Comparison of ENCODE assay signal across 1 cellular context in the genomic region with DNA sequence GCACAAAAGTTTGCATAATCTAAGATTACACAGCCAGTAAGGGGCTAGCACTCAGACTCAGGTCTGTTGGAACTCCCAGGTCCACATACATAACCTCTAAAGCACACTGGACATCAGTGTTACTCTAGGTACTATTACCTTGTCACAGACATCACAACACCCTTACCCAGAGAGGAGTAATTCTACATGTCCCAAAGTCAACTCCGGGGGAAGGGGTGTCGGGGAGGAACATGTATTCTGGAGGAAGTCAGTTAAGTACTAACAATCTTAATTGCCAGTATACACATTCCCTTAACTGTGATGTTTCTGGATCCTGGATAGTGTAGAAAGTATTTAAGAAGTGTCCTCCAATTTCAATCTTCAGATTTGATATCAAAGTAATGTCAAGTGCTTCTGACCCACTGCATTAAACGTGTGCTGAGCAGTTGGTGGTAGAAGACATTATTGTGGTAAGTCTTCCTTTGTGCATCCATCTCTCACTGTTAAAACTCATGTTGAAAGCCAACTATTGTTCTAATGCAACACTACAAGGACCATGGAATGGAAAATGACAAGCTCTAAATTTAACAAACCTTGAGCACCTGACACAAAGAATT.
TF ChIP-seq lines count a peak whose summit lies in the region.

No MANE protein-coding gene starts in this region.

TF ChIP-seq in K562, 482 proteins besides CTCF, POLR2A, EP300 and RAD21 (continued from another document):
- TF ChIP-seq, protein P1, sequence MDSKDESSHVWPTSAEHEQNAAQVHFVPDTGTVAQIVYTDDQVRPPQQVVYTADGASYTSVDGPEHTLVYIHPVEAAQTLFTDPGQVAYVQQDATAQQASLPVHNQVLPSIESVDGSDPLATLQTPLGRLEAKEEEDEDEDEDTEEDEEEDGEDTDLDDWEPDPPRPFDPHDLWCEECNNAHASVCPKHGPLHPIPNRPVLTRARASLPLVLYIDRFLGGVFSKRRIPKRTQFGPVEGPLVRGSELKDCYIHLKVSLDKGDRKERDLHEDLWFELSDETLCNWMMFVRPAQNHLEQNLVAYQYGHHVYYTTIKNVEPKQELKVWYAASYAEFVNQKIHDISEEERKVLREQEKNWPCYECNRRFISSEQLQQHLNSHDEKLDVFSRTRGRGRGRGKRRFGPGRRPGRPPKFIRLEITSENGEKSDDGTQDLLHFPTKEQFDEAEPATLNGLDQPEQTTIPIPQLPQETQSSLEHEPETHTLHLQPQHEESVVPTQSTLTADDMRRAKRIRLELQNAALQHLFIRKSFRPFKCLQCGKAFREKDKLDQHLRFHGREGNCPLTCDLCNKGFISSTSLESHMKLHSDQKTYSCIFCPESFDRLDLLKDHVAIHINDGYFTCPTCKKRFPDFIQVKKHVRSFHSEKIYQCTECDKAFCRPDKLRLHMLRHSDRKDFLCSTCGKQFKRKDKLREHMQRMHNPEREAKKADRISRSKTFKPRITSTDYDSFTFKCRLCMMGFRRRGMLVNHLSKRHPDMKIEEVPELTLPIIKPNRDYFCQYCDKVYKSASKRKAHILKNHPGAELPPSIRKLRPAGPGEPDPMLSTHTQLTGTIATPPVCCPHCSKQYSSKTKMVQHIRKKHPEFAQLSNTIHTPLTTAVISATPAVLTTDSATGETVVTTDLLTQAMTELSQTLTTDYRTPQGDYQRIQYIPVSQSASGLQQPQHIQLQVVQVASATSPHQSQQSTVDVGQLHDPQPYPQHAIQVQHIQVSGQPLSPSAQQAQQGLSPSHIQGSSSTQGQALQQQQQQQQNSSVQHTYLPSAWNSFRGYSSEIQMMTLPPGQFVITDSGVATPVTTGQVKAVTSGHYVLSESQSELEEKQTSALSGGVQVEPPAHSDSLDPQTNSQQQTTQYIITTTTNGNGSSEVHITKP (IDR thresholded peaks at IDR 0.05; ENCODE audit: partially characterized antibody): peak; percentile 46
- no peak for TF ChIP-seq XRCC5 (IDR thresholded peaks at IDR 0.05; ENCODE audit: low read depth, low read length)
- TF ChIP-seq ZNF408 (CRISPR knock-in tag; IDR thresholded peaks at IDR 0.05; ENCODE audit: low read depth): no peak
- 0 out of 4 replicates have a peak, but pooled peaks of 1 of the 2 experiments have one; percentile 7 for TF ChIP-seq NONO (IDR thresholded peaks at IDR 0.05; ENCODE audit: low read depth in 2 of 2, low read length in 1 of 2)
- TF ChIP-seq MTA1 (IDR thresholded peaks at IDR 0.05; ENCODE audit: borderline replicate concordance): no peak
- no peak for TF ChIP-seq NKRF (IDR thresholded peaks at IDR 0.05; ENCODE audit: borderline replicate concordance)
- no peak for TF ChIP-seq XRCC4 (IDR thresholded peaks at IDR 0.05; ENCODE audit: extremely low read depth, insufficient read depth, insufficient read length)
- TF ChIP-seq ZNF143 (CRISPR knock-in tag; IDR thresholded peaks at IDR 0.05): no peak
- TF ChIP-seq ZNF766 (CRISPR knock-in tag; conservative IDR thresholded peaks at IDR 0.05): peak; percentile 73; the same call in 1 of the 2 replicates
- no peak for TF ChIP-seq ZNF354B (CRISPR knock-in tag; IDR thresholded peaks at IDR 0.05)
- TF ChIP-seq TAF9B (IDR thresholded peaks at IDR 0.05; ENCODE audit: partially characterized antibody): no peak
- TF ChIP-seq SMARCB1 (IDR thresholded peaks at IDR 0.05; ENCODE audit: insufficient read length, low read depth): peak; percentile 54
- TF ChIP-seq MAFK (IDR thresholded peaks at IDR 0.05; ENCODE audit: low read length): 0 out of 2 replicates have a peak, but pooled peaks have one; percentile 5
- 0 out of 2 replicates have a peak, but pooled peaks have one; percentile 40 for TF ChIP-seq ZBTB43 (CRISPR knock-in tag; IDR thresholded peaks at IDR 0.05)
- TF ChIP-seq, protein P2, sequence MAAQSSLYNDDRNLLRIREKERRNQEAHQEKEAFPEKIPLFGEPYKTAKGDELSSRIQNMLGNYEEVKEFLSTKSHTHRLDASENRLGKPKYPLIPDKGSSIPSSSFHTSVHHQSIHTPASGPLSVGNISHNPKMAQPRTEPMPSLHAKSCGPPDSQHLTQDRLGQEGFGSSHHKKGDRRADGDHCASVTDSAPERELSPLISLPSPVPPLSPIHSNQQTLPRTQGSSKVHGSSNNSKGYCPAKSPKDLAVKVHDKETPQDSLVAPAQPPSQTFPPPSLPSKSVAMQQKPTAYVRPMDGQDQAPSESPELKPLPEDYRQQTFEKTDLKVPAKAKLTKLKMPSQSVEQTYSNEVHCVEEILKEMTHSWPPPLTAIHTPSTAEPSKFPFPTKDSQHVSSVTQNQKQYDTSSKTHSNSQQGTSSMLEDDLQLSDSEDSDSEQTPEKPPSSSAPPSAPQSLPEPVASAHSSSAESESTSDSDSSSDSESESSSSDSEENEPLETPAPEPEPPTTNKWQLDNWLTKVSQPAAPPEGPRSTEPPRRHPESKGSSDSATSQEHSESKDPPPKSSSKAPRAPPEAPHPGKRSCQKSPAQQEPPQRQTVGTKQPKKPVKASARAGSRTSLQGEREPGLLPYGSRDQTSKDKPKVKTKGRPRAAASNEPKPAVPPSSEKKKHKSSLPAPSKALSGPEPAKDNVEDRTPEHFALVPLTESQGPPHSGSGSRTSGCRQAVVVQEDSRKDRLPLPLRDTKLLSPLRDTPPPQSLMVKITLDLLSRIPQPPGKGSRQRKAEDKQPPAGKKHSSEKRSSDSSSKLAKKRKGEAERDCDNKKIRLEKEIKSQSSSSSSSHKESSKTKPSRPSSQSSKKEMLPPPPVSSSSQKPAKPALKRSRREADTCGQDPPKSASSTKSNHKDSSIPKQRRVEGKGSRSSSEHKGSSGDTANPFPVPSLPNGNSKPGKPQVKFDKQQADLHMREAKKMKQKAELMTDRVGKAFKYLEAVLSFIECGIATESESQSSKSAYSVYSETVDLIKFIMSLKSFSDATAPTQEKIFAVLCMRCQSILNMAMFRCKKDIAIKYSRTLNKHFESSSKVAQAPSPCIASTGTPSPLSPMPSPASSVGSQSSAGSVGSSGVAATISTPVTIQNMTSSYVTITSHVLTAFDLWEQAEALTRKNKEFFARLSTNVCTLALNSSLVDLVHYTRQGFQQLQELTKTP (IDR thresholded peaks at IDR 0.05; ENCODE audit: low read depth in 1 of 2, partially characterized antibody in 2 of 2): peak in 1 of 2 experiments; percentile 0
- TF ChIP-seq ATF7 (IDR thresholded peaks at IDR 0.05): no peak
- no peak for TF ChIP-seq NR4A1 (CRISPR knock-in tag; IDR thresholded peaks at IDR 0.05)
- no peak; the same call in 1 of the 2 replicates for TF ChIP-seq NR4A1 (tag; IDR thresholded peaks at IDR 0.05)
- TF ChIP-seq ETV5 (CRISPR knock-in tag; IDR thresholded peaks at IDR 0.05; ENCODE audit: low read depth): no peak
- no peak for TF ChIP-seq CHD4 (IDR thresholded peaks at IDR 0.05; ENCODE audit: insufficient read depth, insufficient replicate concordance, low read depth, low read length, poor library complexity, severe bottlenecking)
- 0 out of 2 replicates have a peak, but pooled peaks have one; percentile 7 for TF ChIP-seq ZNF584 (CRISPR knock-in tag; IDR thresholded peaks at IDR 0.05; ENCODE audit: low read depth)
- no peak for TF ChIP-seq PPARD (CRISPR knock-in tag; IDR thresholded peaks at IDR 0.05)
- TF ChIP-seq ZNF830 (CRISPR knock-in tag; IDR thresholded peaks at IDR 0.05): no peak
- peak; percentile 53; the same call in 1 of the 2 replicates for TF ChIP-seq POLR2AphosphoS5 (IDR thresholded peaks at IDR 0.05; ENCODE audit: control insufficient read depth, insufficient read depth, low read depth, low read length)
- TF ChIP-seq ZNF175 (CRISPR knock-in tag; IDR thresholded peaks at IDR 0.05; ENCODE audit: low read depth): peak; percentile 36; the same call in 1 of the 2 replicates
- no peak for TF ChIP-seq CTBP1 (IDR thresholded peaks at IDR 0.05; ENCODE audit: borderline replicate concordance)
- no peak for TF ChIP-seq PTTG1 (tag; IDR thresholded peaks at IDR 0.05; ENCODE audit: low read depth)
